Comparison of ENCODE assay signal across 27 cellular contexts in the genomic region with DNA sequence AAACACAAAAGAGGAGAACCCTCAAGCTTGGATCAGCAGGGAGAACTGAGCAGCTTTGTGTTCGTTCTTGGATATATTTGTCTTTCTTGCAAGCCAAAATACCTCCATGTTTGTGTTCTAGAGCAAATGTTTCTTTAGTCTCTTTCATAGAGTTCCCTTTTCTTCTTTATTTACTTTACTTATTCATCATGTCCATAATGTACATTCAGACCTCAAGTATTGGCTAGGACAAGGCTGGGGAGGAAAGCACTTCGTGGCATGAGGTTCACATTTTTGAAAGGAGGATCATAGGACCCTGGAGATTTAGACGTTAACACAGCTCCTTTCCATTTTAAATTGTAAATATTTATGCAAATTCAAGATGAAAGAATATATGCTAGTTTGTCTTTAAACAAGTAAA.
DNase-seq lines count a peak whose midpoint lies in the region; TF ChIP-seq lines count a peak whose summit lies in the region.
"Had no signal": no experiment of that assay in that cellular context is flagged by ENCODE, and none has a peak within 500 bp of the region (broad histone marks: within the 10 kb centered on the region; RNA-seq: fewer than 3 reads in every experiment).

No MANE protein-coding gene starts in this region.

- no TSS peak for BruUV-seq in Calu3 (replicated peaks; lab: Mats Ljungman, UMichigan)

- H3K27ac ChIP-seq in SJSA1 (peak overlapping the region; percentile 27), mesenchymal stem cell (ENCODE audit: low read length, poor library complexity, severe bottlenecking) (no peak overlapping the region)
- H3K27ac ChIP-seq: adrenal gland, cardiac muscle cell, lower lobe of right lung, ovary had no signal

- DNase-seq in SJSA1 (ENCODE audit: low read depth in 1 of 2, low spot score in 2 of 2) (peak in 1 of 2 experiments; percentile 42), choroid plexus epithelial cell (ENCODE audit: low read depth) (peak; percentile 36), mesenchymal stem cell (peak; percentile 11), NCI-H446 (lab: John Stamatoyannopoulos, UW) (no peak), GM13976 (ENCODE audit: low spot score) (no peak), SKM-1 treated with dmso at 0.1 percent for 144 hours (lab: John Stamatoyannopoulos, UW; ENCODE audit: unreplicated experiment) (no peak), Calu3 (no peak)
- DNase-seq: activated CD4-positive, alpha-beta T cell treated with anti-CD3 and anti-CD28 coated beads, Interleukin-2, amount 50 U/mL, for 4 hours; activated CD4-positive, CD25-positive, alpha-beta regulatory T cell; activated naive CD4-positive, alpha-beta T cell treated with Interleukin-2 at 50 U/mL for 16 hours; adrenal gland; CD4-positive, alpha-beta T cell; dermis blood vessel endothelial cell; head of caudate nucleus; lower lobe of right lung; natural killer cell; NCI-H1105; NCI-H1930; NCI-H526 treated with DMSO at 0.1 percent for 48 hours; ovary; SIG-M5; stimulated activated CD4-positive, alpha-beta T cell treated with anti-CD3 and anti-CD28 coated beads, Interleukin-12 subunit alpha, Interleukin-12 subunit beta, amount 100 ng/mL, for 4 hours; stimulated activated CD4-positive, alpha-beta T cell treated with anti-CD3 and anti-CD28 coated beads, Interleukin-4, amount 100 ng/mL, for 1 hour; substantia nigra; T-helper 1 cell had no signal

- no peak overlapping the region for H2BK12ac ChIP-seq in mesenchymal stem cell (ENCODE audit: low read length in 2 of 2)

- no peak overlapping the region for H3K27ac Mint-ChIP-seq in Calu3 (ENCODE audit: unreplicated experiment)
- H3K27ac Mint-ChIP-seq: CD4-positive, alpha-beta T cell; natural killer cell; type B pancreatic cell had no signal

- H3K36me3 Mint-ChIP-seq in Calu3 (ENCODE audit: insufficient read depth, unreplicated experiment): no peaks in the 10 kb centered on the region
- H3K36me3 Mint-ChIP-seq: natural killer cell, type B pancreatic cell had no signal

- CTCF ChIA-PET in Calu3 (lab: Charles Lee): no interaction called here

- H2BK5ac ChIP-seq in mesenchymal stem cell (ENCODE audit: low read depth, low read length, poor library complexity, severe bottlenecking): no peak overlapping the region

- H3K4ac ChIP-seq in mesenchymal stem cell (ENCODE audit: low read depth in 1 of 2, low read length in 2 of 2): no peak overlapping the region

- no peak overlapping the region for H2BK120ac ChIP-seq in mesenchymal stem cell (ENCODE audit: low read depth, low read length)

- no peak overlapping the region for H3K4me2 ChIP-seq in mesenchymal stem cell (ENCODE audit: low read length, poor library complexity, severe bottlenecking)

- H3K9me3 ChIP-seq in SJSA1 (replicated peaks) (no peaks in the 10 kb centered on the region), mesenchymal stem cell (ENCODE audit: control insufficient read depth, low read length) (no peaks in the 10 kb centered on the region)
- H3K9me3 ChIP-seq: adrenal gland, lower lobe of right lung, ovary had no signal

- no peak overlapping the region for H3K4me3 Mint-ChIP-seq in Calu3 (ENCODE audit: low read depth, unreplicated experiment)
- H3K4me3 Mint-ChIP-seq: CD4-positive, alpha-beta T cell; natural killer cell; type B pancreatic cell had no signal

- H2AFZ ChIP-seq in mesenchymal stem cell (ENCODE audit: low read depth, low read length): no peak overlapping the region

- no CpG with 5 or more reads among the region's 3 CpGs for WGBS in mesenchymal stem cell

- H3K4me1 ChIP-seq in SJSA1 (replicated peaks) (peaks cover 15% of the 10 kb centered on the region), mesenchymal stem cell (ENCODE audit: control insufficient read depth, insufficient read depth, low read depth, low read length) (no peaks in the 10 kb centered on the region)
- H3K4me1 ChIP-seq: adrenal gland, lower lobe of right lung had no signal

- H3K4me1 Mint-ChIP-seq in Calu3 (ENCODE audit: low read depth, unreplicated experiment): peaks cover 29% of the 10 kb centered on the region
- H3K4me1 Mint-ChIP-seq: natural killer cell had no signal

- H3K27me3 ChIP-seq in SJSA1 (replicated peaks): no peaks in the 10 kb centered on the region
- H3K27me3 ChIP-seq in mesenchymal stem cell (ENCODE audit: control insufficient read depth in 1 of 2, insufficient read depth in 1 of 2, low read length in 2 of 2): no peaks in the 10 kb centered on the region
- H3K27me3 ChIP-seq: adrenal gland, cardiac muscle cell, ovary had no signal

- H3K9ac ChIP-seq in mesenchymal stem cell (ENCODE audit: low read length): no peak overlapping the region

- intact Hi-C loops in Calu3 (cut with micrococcal nuclease; ENCODE audit: unreplicated experiment): no loop called here

- in situ Hi-C loops in GM13976 (cut with MboI; ENCODE audit: low sequenced_read_pairs, unreplicated experiment): no loop called here

- no peak overlapping the region for H3K4me3 ChIP-seq in SJSA1
- H3K4me3 ChIP-seq in choroid plexus epithelial cell (ENCODE audit: low read depth, low read length): no peak overlapping the region
- no peak overlapping the region for H3K4me3 ChIP-seq in mesenchymal stem cell (ENCODE audit: insufficient read depth in 1 of 2, low read depth in 1 of 2, low read length in 2 of 2)
- H3K4me3 ChIP-seq: adrenal gland, cardiac muscle cell, lower lobe of right lung, ovary had no signal

- H3K79me1 ChIP-seq in mesenchymal stem cell (replicated peaks; ENCODE audit: low read length, poor library complexity, severe bottlenecking): no peaks in the 10 kb centered on the region

- no peak overlapping the region for H3K18ac ChIP-seq in mesenchymal stem cell (ENCODE audit: low read depth in 1 of 2, low read length in 2 of 2)

- no peaks in the 10 kb centered on the region for H3K27me3 Mint-ChIP-seq in Calu3 (ENCODE audit: unreplicated experiment)
- H3K27me3 Mint-ChIP-seq: CD4-positive, alpha-beta T cell had no signal

- no peak overlapping the region for H2AK5ac ChIP-seq in mesenchymal stem cell (ENCODE audit: low read length, severe bottlenecking)

- H4K8ac ChIP-seq in mesenchymal stem cell (ENCODE audit: low read length): no peak overlapping the region

- H3K36me3 ChIP-seq in SJSA1 (no peaks in the 10 kb centered on the region), mesenchymal stem cell (ENCODE audit: control insufficient read depth in 1 of 2, insufficient read depth in 2 of 2, low read depth in 1 of 2, low read length in 2 of 2) (no peaks in the 10 kb centered on the region)
- H3K36me3 ChIP-seq: adrenal gland, cardiac muscle cell, lower lobe of right lung, ovary had no signal

- no peak for TF ChIP-seq CTCF in choroid plexus epithelial cell (conservative IDR thresholded peaks at IDR 0.05; ENCODE audit: low read depth, low read length)
- TF ChIP-seq CTCF in GM13976 (IDR thresholded peaks at IDR 0.05; ENCODE audit: borderline replicate concordance, control extremely low read depth, extremely low read depth, insufficient read depth, missing control alignments): no peak
- no peak for TF ChIP-seq CTCF in Calu3 (IDR thresholded peaks at IDR 0.05; ENCODE audit: unreplicated experiment)

- H4K91ac ChIP-seq in mesenchymal stem cell (ENCODE audit: low read length): no peak overlapping the region

- no peak overlapping the region for H3K14ac ChIP-seq in mesenchymal stem cell (ENCODE audit: low read length in 2 of 2)

- H3K23ac ChIP-seq in mesenchymal stem cell (ENCODE audit: low read length in 2 of 2): no peak overlapping the region

- peaks cover 3% of the 10 kb centered on the region for H3K9me3 Mint-ChIP-seq in Calu3 (ENCODE audit: low read depth, unreplicated experiment)
- H3K9me3 Mint-ChIP-seq: CD4-positive, alpha-beta T cell; type B pancreatic cell had no signal

- H2BK15ac ChIP-seq in mesenchymal stem cell (ENCODE audit: low read depth, poor library complexity, severe bottlenecking): no peak overlapping the region

Comparison
In these comparisons a context has a peak if more than half of its experiments do, and no peak if none do; other contexts are left out.
1. DNase-seq: peak in choroid plexus epithelial cell (single experiment) and mesenchymal stem cell (single experiment); none in NCI-H446 (0 of 2), GM13976 (single experiment), SKM-1 treated with dmso at 0.1 percent for 144 hours (single experiment) and Calu3 (single experiment).